8 cellular contexts compared by ENCODE assay signal in genomic region chr6:37170273-37171140, GRCh38. TPM values are rescaled to one million over a fixed set of nuclear protein-coding genes. Genes with fewer than 3 reads are reported as not detected.
DNase-seq lines count a peak whose midpoint lies in the region; ATAC-seq and TF ChIP-seq lines count a peak whose summit lies in the region.

No MANE protein-coding gene starts in this region.

- intact Hi-C loops in activated CD4-positive, alpha-beta T cell treated with anti-CD3 and anti-CD28 coated beads, Interleukin-2, amount 10 ng/mL, durations not matched to agents 24 days and 14 days (cut with micrococcal nuclease), result loop anchor here (5.0 kb wide), 4 partner anchors 87 to 403 kb away; partner anchors contain the start of genes CMTR1, TBC1D22B and TMEM217
- intact Hi-C loops in thyroid gland (cut with DNase I), result loop anchor here (5.0 to 10.0 kb wide), 2 partner anchors 42 to 286 kb away; partner anchors contain the start of gene C6orf89

- peaks cover 47% of the 10 kb centered on the region for H3K36me3 Mint-ChIP-seq in activated CD4-positive, alpha-beta T cell treated with anti-CD3 and anti-CD28 coated beads, Interleukin-2, amount 10 ng/mL, durations not matched to agents 24 days and 14 days (ENCODE audit: low read depth)
- H3K36me3 Mint-ChIP-seq in endodermal cell (ENCODE audit: low read depth), result peaks cover 33% of the 10 kb centered on the region

- H3K9ac ChIP-seq in endodermal cell (ENCODE audit: extremely low read depth, low read length, poor library complexity, severe bottlenecking), result peak overlapping the region; percentile 86

- H3K27ac Mint-ChIP-seq in activated CD4-positive, alpha-beta T cell treated with anti-CD3 and anti-CD28 coated beads, Interleukin-2, amount 10 ng/mL, durations not matched to agents 24 days and 14 days, result peak overlapping the region; percentile 94
- peak overlapping the region; percentile 95 for H3K27ac Mint-ChIP-seq in endodermal cell

- no peak for TF ChIP-seq POLR2A in thyroid gland (IDR thresholded peaks at IDR 0.05)

- H3K4me3 Mint-ChIP-seq in activated CD4-positive, alpha-beta T cell treated with anti-CD3 and anti-CD28 coated beads, Interleukin-2, amount 10 ng/mL, durations not matched to agents 24 days and 14 days, result peak overlapping the region; percentile 93
- peak overlapping the region; percentile 91 for H3K4me3 Mint-ChIP-seq in endodermal cell

- H3K9me3 ChIP-seq in endodermal cell (ENCODE audit: control insufficient read depth, low read length) (no peaks in the 10 kb centered on the region), thyroid gland (no peaks in the 10 kb centered on the region)

- H3K36me3 ChIP-seq in endodermal cell (ENCODE audit: control insufficient read depth, insufficient read depth, low read length) (peaks cover 42% of the 10 kb centered on the region), thyroid gland (peaks cover 25 to 26% of the 10 kb centered on the region in 2 donors)

- DNase-seq in SKM-1 treated with dmso at 0.1 percent for 144 hours (lab: John Stamatoyannopoulos, UW; ENCODE audit: unreplicated experiment) (peak; percentile 26), SKM-1 (lab: John Stamatoyannopoulos, UW; ENCODE audit: unreplicated experiment) (no peak), NCI-H146 (lab: John Stamatoyannopoulos, UW) (peak; percentile 90), endodermal cell (peak; percentile 81), mucosa of gallbladder (ENCODE audit: low spot score) (peak; percentile 45), thyroid gland (peak; percentile 65 to 66)
- peak; percentile 84 for DNase-seq in activated CD4-positive, alpha-beta T cell treated with anti-CD3 and anti-CD28 coated beads, Interleukin-2, amount 10 ng/mL, durations not matched to agents 24 days and 14 days

- peaks cover 2% of the 10 kb centered on the region for H3K4me1 ChIP-seq in endodermal cell (ENCODE audit: control insufficient read depth, insufficient read depth, low read length)
- peaks cover 13 to 37% of the 10 kb centered on the region in 2 donors for H3K4me1 ChIP-seq in thyroid gland

- H3K9me3 Mint-ChIP-seq in activated CD4-positive, alpha-beta T cell treated with anti-CD3 and anti-CD28 coated beads, Interleukin-2, amount 10 ng/mL, durations not matched to agents 24 days and 14 days, result no peaks in the 10 kb centered on the region
- H3K9me3 Mint-ChIP-seq in endodermal cell, result no peaks in the 10 kb centered on the region

- no peaks in the 10 kb centered on the region for H3K27me3 ChIP-seq in endodermal cell (ENCODE audit: control insufficient read depth, insufficient read depth, low read length, poor library complexity, severe bottlenecking)
- no peaks in the 10 kb centered on the region for H3K27me3 ChIP-seq in thyroid gland

- H3K27ac ChIP-seq in endodermal cell (ENCODE audit: low read depth, low read length) (peak overlapping the region; percentile 84), thyroid gland (peak overlapping the region; percentile 87 to 95 (median 87))

- WGBS in endodermal cell (ENCODE audit: insufficient coverage in 1 of 2, insufficient read length in 1 of 2), 2 experiments, result 0% methylated on average over 35 to 89 of the region's 89 CpGs
- 1% methylated on average over 15 to 29 of the region's 89 CpGs for WGBS in thyroid gland, 2 donors

- TF ChIP-seq CTCF in endodermal cell (conservative IDR thresholded peaks at IDR 0.05) (peak; percentile 64), thyroid gland (IDR thresholded peaks at IDR 0.05) (peak in 5 of 6 experiments; percentile 16 to 28 (median 24))

- H3K4me1 Mint-ChIP-seq in activated CD4-positive, alpha-beta T cell treated with anti-CD3 and anti-CD28 coated beads, Interleukin-2, amount 10 ng/mL, durations not matched to agents 24 days and 14 days, result peaks cover 54% of the 10 kb centered on the region
- peaks cover 31% of the 10 kb centered on the region for H3K4me1 Mint-ChIP-seq in endodermal cell

- peak; percentile 21 for ATAC-seq in HG02763 (IDR thresholded peaks at IDR 0.05; ENCODE audit: unreplicated experiment)

- no peaks in the 10 kb centered on the region for H3K27me3 Mint-ChIP-seq in activated CD4-positive, alpha-beta T cell treated with anti-CD3 and anti-CD28 coated beads, Interleukin-2, amount 10 ng/mL, durations not matched to agents 24 days and 14 days
- no peaks in the 10 kb centered on the region for H3K27me3 Mint-ChIP-seq in endodermal cell (ENCODE audit: insufficient read depth)

- H3K4me3 ChIP-seq in endodermal cell (ENCODE audit: low read length), result peak overlapping the region; percentile 95
- peak overlapping the region; percentile 95 to 100 (median 96) for H3K4me3 ChIP-seq in thyroid gland (replicated peaks in 1 of 3)

RNA-seq across cellular contexts. Expression of gene PIM1, which starts 0.6 kb away (rescaled TPM):
- total RNA-seq in activated CD4-positive, alpha-beta T cell treated with anti-CD3 and anti-CD28 coated beads, Interleukin-2, amount 10 ng/mL, durations not matched to agents 24 days and 14 days, result 153 and 158 TPM in 2 replicates
- total RNA-seq in endodermal cell, result 10 to 100 TPM; 43.9 to 65.3 TPM
- 46.6 TPM for polyA plus RNA-seq in endodermal cell (2013, experiment 1 of 2)
- 45.2 TPM for polyA plus RNA-seq in endodermal cell (2013, experiment 2 of 2)
- total RNA-seq in mucosa of gallbladder, result 21.8 TPM
- 10 to 100 TPM; 13.1 to 54.5 (median 22.2) TPM for total RNA-seq in thyroid gland
